1 cellular context compared by ENCODE assay signal in genomic region chr10:28754930-28755718, GRCh38.
TF ChIP-seq lines count a peak whose summit lies in the region.

No MANE protein-coding gene starts in this region.

TF ChIP-seq in GM23338, 12 proteins besides CTCF, POLR2A, EP300 and RAD21 (continued from another document):
- TF ChIP-seq ZNF462 (CRISPR knock-in tag; IDR thresholded peaks at IDR 0.05): no peak
- TF ChIP-seq ETS1 (IDR thresholded peaks at IDR 0.05): no peak
- no peak for TF ChIP-seq ZNF331 (CRISPR knock-in tag; IDR thresholded peaks at IDR 0.05; ENCODE audit: low read depth)
- no peak for TF ChIP-seq NANOG (IDR thresholded peaks at IDR 0.05; ENCODE audit: borderline replicate concordance)
- TF ChIP-seq ZNF114 (CRISPR knock-in tag; IDR thresholded peaks at IDR 0.05): no peak
- no peak for TF ChIP-seq STAT1 (IDR thresholded peaks at IDR 0.05; ENCODE audit: unreplicated experiment)
- no peak for TF ChIP-seq EZH2phosphoT487 (IDR thresholded peaks at IDR 0.05; ENCODE audit: unreplicated experiment)
- no peak for TF ChIP-seq JUNB (IDR thresholded peaks at IDR 0.05; ENCODE audit: unreplicated experiment)
- no peak for TF ChIP-seq CREB1 (CRISPR knock-in tag; IDR thresholded peaks at IDR 0.05; ENCODE audit: low read depth)
- no peak for TF ChIP-seq EZH2 (IDR thresholded peaks at IDR 0.05; ENCODE audit: low read depth, unreplicated experiment)
